1 cellular context compared by ENCODE assay signal in the genomic region with DNA sequence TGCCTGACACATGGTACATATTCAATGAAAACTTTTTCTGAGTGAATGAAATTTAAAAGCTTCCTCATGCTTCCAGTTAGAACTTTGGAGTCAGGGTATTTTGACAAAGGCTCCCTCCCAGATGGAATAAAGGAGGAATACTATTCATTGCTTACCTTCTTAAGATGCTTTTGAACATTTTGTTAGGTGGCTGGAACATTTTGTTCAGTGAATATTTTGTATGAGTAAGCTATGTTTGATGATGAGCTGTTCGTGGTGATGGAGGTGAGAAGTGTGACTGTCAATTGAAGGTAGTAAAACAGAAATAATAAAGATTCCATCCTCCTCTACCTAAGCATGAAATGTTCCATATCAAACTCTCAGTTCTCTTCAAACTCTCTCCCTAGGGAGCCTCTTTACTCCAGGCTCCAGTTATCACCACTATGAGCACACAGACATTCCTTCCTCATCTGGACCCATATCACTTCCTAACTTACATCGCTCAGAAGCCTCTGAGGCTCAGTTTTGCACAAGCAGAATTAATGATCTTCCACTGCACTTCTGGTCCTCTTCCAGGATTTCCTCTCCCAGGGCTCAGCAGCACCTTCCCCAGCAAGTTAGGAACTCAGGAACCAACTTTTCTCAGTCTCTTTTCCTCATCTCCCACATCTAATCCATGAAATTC.
TF ChIP-seq lines count a peak whose summit lies in the region.

No MANE protein-coding gene starts in this region.

TF ChIP-seq in K562, 482 proteins besides CTCF, POLR2A, EP300 and RAD21 (continued from another document):
- TF ChIP-seq, protein P1, sequence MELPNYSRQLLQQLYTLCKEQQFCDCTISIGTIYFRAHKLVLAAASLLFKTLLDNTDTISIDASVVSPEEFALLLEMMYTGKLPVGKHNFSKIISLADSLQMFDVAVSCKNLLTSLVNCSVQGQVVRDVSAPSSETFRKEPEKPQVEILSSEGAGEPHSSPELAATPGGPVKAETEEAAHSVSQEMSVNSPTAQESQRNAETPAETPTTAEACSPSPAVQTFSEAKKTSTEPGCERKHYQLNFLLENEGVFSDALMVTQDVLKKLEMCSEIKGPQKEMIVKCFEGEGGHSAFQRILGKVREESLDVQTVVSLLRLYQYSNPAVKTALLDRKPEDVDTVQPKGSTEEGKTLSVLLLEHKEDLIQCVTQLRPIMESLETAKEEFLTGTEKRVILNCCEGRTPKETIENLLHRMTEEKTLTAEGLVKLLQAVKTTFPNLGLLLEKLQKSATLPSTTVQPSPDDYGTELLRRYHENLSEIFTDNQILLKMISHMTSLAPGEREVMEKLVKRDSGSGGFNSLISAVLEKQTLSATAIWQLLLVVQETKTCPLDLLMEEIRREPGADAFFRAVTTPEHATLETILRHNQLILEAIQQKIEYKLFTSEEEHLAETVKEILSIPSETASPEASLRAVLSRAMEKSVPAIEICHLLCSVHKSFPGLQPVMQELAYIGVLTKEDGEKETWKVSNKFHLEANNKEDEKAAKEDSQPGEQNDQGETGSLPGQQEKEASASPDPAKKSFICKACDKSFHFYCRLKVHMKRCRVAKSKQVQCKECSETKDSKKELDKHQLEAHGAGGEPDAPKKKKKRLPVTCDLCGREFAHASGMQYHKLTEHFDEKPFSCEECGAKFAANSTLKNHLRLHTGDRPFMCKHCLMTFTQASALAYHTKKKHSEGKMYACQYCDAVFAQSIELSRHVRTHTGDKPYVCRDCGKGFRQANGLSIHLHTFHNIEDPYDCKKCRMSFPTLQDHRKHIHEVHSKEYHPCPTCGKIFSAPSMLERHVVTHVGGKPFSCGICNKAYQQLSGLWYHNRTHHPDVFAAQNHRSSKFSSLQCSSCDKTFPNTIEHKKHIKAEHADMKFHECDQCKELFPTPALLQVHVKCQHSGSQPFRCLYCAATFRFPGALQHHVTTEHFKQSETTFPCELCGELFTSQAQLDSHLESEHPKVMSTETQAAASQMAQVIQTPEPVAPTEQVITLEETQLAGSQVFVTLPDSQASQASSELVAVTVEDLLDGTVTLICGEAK (IDR thresholded peaks at IDR 0.05) = no peak
- TF ChIP-seq, protein P1 (CRISPR knock-in tag; IDR thresholded peaks at IDR 0.05) = no peak
- no peak for TF ChIP-seq FOXP1 (CRISPR knock-in tag; IDR thresholded peaks at IDR 0.05)
TF ChIP-seq in K562: peak in this region for 2.
